Comparison of ENCODE assay signal across 2 cellular contexts in the genomic region with DNA sequence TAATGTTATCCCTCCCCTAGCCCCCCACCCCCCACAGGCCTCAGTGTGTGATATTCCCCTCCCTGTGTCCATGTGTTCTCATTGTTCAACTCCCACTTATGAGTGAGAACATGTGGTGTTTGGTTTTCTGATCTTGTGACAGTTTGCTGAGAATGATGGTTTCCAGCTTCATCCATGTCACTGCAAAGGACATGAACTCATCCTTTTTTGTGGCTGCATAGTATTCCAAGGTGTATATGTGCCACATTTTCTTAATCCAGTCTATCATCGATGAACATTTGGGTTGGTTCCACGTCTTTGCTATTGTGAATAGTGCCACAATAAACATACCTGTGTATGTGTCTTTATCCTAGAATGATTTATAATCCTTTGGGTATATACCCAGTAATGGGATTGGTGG. TPM values are rescaled to one million over a fixed set of nuclear protein-coding genes. Genes with fewer than 3 reads are reported as not detected.
DNase-seq lines count a peak whose midpoint lies in the region; ATAC-seq, FAIRE-seq and TF ChIP-seq lines count a peak whose summit lies in the region.
"Not testable (repeated sequence)": the region's sequence is repeated elsewhere in the genome, so short reads cannot be mapped to it uniquely, and the experiment has no call there.

No MANE protein-coding gene starts in this region.

- not testable (repeated sequence) for TF ChIP-seq POLR2A in K562 (conservative IDR thresholded peaks at IDR 0.05)

- CTCF ChIA-PET in HEK293 (lab: Yijun Ruan, JAX); K562 (lab: Yijun Ruan, JAX; ENCODE audit: low intra/inter-chr PET ratio): not testable (repeated sequence)

- H3K79me2 ChIP-seq in K562 (ENCODE audit: control insufficient read depth, insufficient read depth, low read length): not testable (repeated sequence)

- DNase-seq in K562 (ENCODE audit: extremely low read depth in 1 of 4, low spot score in 3 of 4): not testable (repeated sequence)

- intact Hi-C loops in K562 (cut with micrococcal nuclease): not testable (repeated sequence)

- not testable (repeated sequence) for H3K4me3 ChIP-seq in HEK293 (ENCODE audit: low read depth, low read length); K562

- TF ChIP-seq RAD21 in K562 (CRISPR knock-in tag; conservative IDR thresholded peaks at IDR 0.05 in 1 of 2, IDR thresholded peaks at IDR 0.05 in 1 of 2): not testable (repeated sequence)

- H4K20me1 ChIP-seq in K562 (replicated peaks; ENCODE audit: control insufficient read depth, insufficient read depth, low read length): not testable (repeated sequence)

- not testable (repeated sequence) for H3K4me2 ChIP-seq in K562 (ENCODE audit: insufficient read depth, low read length)

- not testable (repeated sequence) for FAIRE-seq in K562 (lab: Jason Lieb, UNC)

- H3K27me3 ChIP-seq in K562 (ENCODE audit: control insufficient read depth in 2 of 2, insufficient read depth in 2 of 2, low read length in 2 of 2): not testable (repeated sequence)

- H3K36me3 ChIP-seq in HEK293 (ENCODE audit: control insufficient read depth in 2 of 2, insufficient read depth in 1 of 2, low read length in 2 of 2): peaks cover 5 to 46% of the 10 kb centered on the region in 2 experiments
- not testable (repeated sequence) for H3K36me3 ChIP-seq in K562 (ENCODE audit: control insufficient read depth, insufficient read depth, low read length)

- not testable (repeated sequence) for H3K9me3 ChIP-seq in HEK293 (ENCODE audit: control insufficient read depth, insufficient read depth, low read depth, low read length); K562 (replicated peaks; ENCODE audit: control insufficient read depth, insufficient read depth, low read depth, low read length)

- H3K27ac ChIP-seq in HEK293 (ENCODE audit: extremely low read depth, low read depth, low read length); K562 (ENCODE audit: extremely low read depth, low read depth, low read length): not testable (repeated sequence)

- H2AFZ ChIP-seq in K562 (ENCODE audit: low read depth, low read length): not testable (repeated sequence)

- not testable (repeated sequence) for H3K9ac ChIP-seq in K562 (ENCODE audit: insufficient read depth in 1 of 2, low read depth in 2 of 2, low read length in 2 of 2)

- 64% methylated on average over 2 of the region's 2 CpGs for WGBS in K562 (ENCODE audit: insufficient coverage, low coverage, missing lambda C conversion rate)

- not testable (repeated sequence) for TF ChIP-seq CTCF in HEK293 (tag by site-specific recombination; IDR thresholded peaks at IDR 0.05); K562 (IDR thresholded peaks at IDR 0.05 in 2 of 3, conservative IDR thresholded peaks at IDR 0.05 in 1 of 3; ENCODE audit: insufficient read depth in 2 of 3, low read depth in 1 of 3, low read length in 3 of 3)

- POLR2A ChIA-PET in HEK293 (lab: Yijun Ruan, JAX); K562 (lab: Yijun Ruan, JAX): not testable (repeated sequence)

- not testable (repeated sequence) for BruUV-seq in K562 (replicated peaks; lab: Mats Ljungman, UMichigan)

- in situ Hi-C loops in K562 (cut with MboI): not testable (repeated sequence)

- not testable (repeated sequence) for H3K4me1 ChIP-seq in HEK293 (ENCODE audit: control insufficient read depth, insufficient read depth, low read length); K562 (replicated peaks in 1 of 2; ENCODE audit: control insufficient read depth in 2 of 2, insufficient read depth in 2 of 2, low read length in 2 of 2)

- not testable (repeated sequence) for H3K9me1 ChIP-seq in K562 (ENCODE audit: control insufficient read depth, insufficient read depth, low read length)

- not testable (repeated sequence) for TF ChIP-seq EP300 in K562 (IDR thresholded peaks at IDR 0.05; ENCODE audit: low read length)

- ATAC-seq in K562: not testable (repeated sequence)

TF ChIP-seq in HEK293, 187 proteins besides CTCF, POLR2A, EP300 and RAD21:
- TF ChIP-seq ZNF146 (tag by site-specific recombination; IDR thresholded peaks at IDR 0.05): peak; percentile 71

TF ChIP-seq in K562, 482 proteins besides CTCF, POLR2A, EP300 and RAD21:
- TF ChIP-seq ZNF146 (CRISPR knock-in tag; IDR thresholded peaks at IDR 0.05; ENCODE audit: unreplicated experiment): peak; percentile 71

RNA-seq across cellular contexts. Expression of a gene that starts 38.5 kb away (rescaled TPM):
- 5.2 and 25.9 TPM in 2 replicates for total RNA-seq in K562 (2011; cell fraction: chromatin; rRNA removed; ENCODE audit: low replicate concordance)
- 2.8 and 4.7 TPM in 2 replicates for total RNA-seq in K562 (2011; cell fraction: nucleolus; rRNA removed)
- total RNA-seq in K562 (2011; cell fraction: nucleoplasm; rRNA removed): 9.2 and 25.1 TPM in 2 replicates
- total RNA-seq in K562 (2014; rRNA removed) (7.9 and 8.1 TPM in 2 replicates), K562 (2014; rRNA removed; fragmentation: Illumina TruSeq; extraction: Trizol) (8.8 and 10.1 TPM in 2 replicates), K562 (2015; rRNA removed; fragmentation: Illumina TruSeq; extraction: Trizol) (9.3 and 9.6 TPM in 2 replicates), K562 (2021) (7.4 and 9.4 TPM in 2 replicates)
- polyA plus RNA-seq in K562 (2011; rRNA removed) (7.4 and 9.1 TPM in 2 replicates), K562 (2014; fragmentation: Illumina TruSeq; extraction: Trizol) (6.4 and 8.3 TPM in 2 replicates), K562 (2014; fragmentation: Nextera tagmentation; extraction: Ambion mirVana) (1 to 10 TPM; 2.9 TPM), K562 (2014; rRNA removed) (5.3 and 7.6 TPM in 2 replicates)
- 1.2 and 2.9 TPM in 2 replicates for polyA plus RNA-seq in K562 (2011; cell fraction: cytosol; rRNA removed)
- 5.7 and 7.6 TPM in 2 replicates for polyA plus RNA-seq in K562 (2011; cell fraction: nucleus; rRNA removed)
- polyA plus RNA-seq in K562 (2012): 4.8 and 6.3 TPM in 2 replicates
- 15.8 and 20.2 TPM in 2 replicates for polyA minus RNA-seq in K562 (2011; rRNA and poly(A)+ RNA removed)
- 3.1 and 6.7 TPM in 2 replicates for polyA minus RNA-seq in K562 (2011; cell fraction: cytosol; rRNA and poly(A)+ RNA removed)
- 9.4 and 15.2 TPM in 2 replicates for polyA minus RNA-seq in K562 (2011; cell fraction: nucleus; rRNA and poly(A)+ RNA removed)
